In genomic region chr9:14027114-14027812, GRCh38 we compare ENCODE assay signal across 11 cellular contexts.
DNase-seq lines count a peak whose midpoint lies in the region; ATAC-seq, FAIRE-seq and TF ChIP-seq lines count a peak whose summit lies in the region.
"Had no signal": no experiment of that assay in that cellular context is flagged by ENCODE, and none has a peak within 500 bp of the region (broad histone marks: within the 10 kb centered on the region; RNA-seq: fewer than 3 reads in every experiment).

No MANE protein-coding gene starts in this region.

- H3K27ac ChIP-seq in coronary artery (peak overlapping the region; percentile 67 to 69), HepG2 (ENCODE audit: extremely low read length, insufficient read depth, low read length) (no peak overlapping the region), tibial artery (peak overlapping the region; percentile 67 to 80)

- no peak overlapping the region for H3K4me2 ChIP-seq in HepG2 (ENCODE audit: low read depth, low read length)
- H3K4me2 ChIP-seq: A549 had no signal

- CTCF ChIA-PET in HepG2 (lab: Yijun Ruan, JAX; ENCODE audit: low intra/inter-chr PET ratio, low total read pairs) = no interaction called here

- H3K4me3 ChIP-seq in coronary artery = no peak overlapping the region
- no peak overlapping the region for H3K4me3 ChIP-seq in HepG2 (replicated peaks in 1 of 3; ENCODE audit: insufficient read depth in 1 of 3, low read depth in 2 of 3, low read length in 3 of 3)
- no peak overlapping the region for H3K4me3 ChIP-seq in tibial artery
- H3K4me3 ChIP-seq: A549 had no signal

- in situ Hi-C loops in HepG2 (cut with HindIII; ENCODE audit: extremely low pct_ligation_motif_present, low pct_unique_long_range_greater_than_20kb) = no loop called here

- H3K4me1 ChIP-seq in HepG2 (ENCODE audit: insufficient read depth, low read length) (no peaks in the 10 kb centered on the region), tibial artery (peaks cover 0 to 61% (median 30%) of the 10 kb centered on the region in 4 donors)

- FAIRE-seq in HepG2 (lab: Jason Lieb, UNC) = no peak
- FAIRE-seq: A549 had no signal

- no peaks in the 10 kb centered on the region for H4K20me1 ChIP-seq in HepG2 (ENCODE audit: insufficient read depth, low read length)

- no peak for TF ChIP-seq EP300 in HepG2 (IDR thresholded peaks at IDR 0.05; ENCODE audit: low read depth in 2 of 2, low read length in 2 of 2)
- TF ChIP-seq EP300 in HepG2 (CRISPR knock-in tag; IDR thresholded peaks at IDR 0.05; ENCODE audit: borderline replicate concordance) = no peak

- no peak for TF ChIP-seq CTCF in coronary artery (IDR thresholded peaks at IDR 0.05)
- TF ChIP-seq CTCF in HepG2 (CRISPR knock-in tag; IDR thresholded peaks at IDR 0.05) = no peak
- TF ChIP-seq CTCF in tibial artery (IDR thresholded peaks at IDR 0.05) = no peak

- no peak overlapping the region for H3K9ac ChIP-seq in HepG2 (ENCODE audit: insufficient read depth, low read depth, low read length)

- peak in 2 of 3 experiments; percentile 36 to 58 for DNase-seq in NCI-H1417 (lab: John Stamatoyannopoulos, UW)
- DNase-seq in NCI-H1417 treated with DMSO at 0.1 percent for 48 hours (lab: John Stamatoyannopoulos, UW) = no peak
- no peak for DNase-seq in coronary artery (ENCODE audit: low spot score)
- DNase-seq in HepG2 (ENCODE audit: low spot score) = no peak
- DNase-seq in tibial artery = peak; percentile 64 to 86
- no peak for DNase-seq in SK-N-DZ (ENCODE audit: low spot score)
- DNase-seq: Karpas-422, occipital lobe had no signal

- TF ChIP-seq POLR2A in HepG2 (IDR thresholded peaks at IDR 0.05; ENCODE audit: insufficient read depth in 1 of 2, low read depth in 2 of 2, low read length in 2 of 2) = no peak

- H3K36me3 ChIP-seq in HepG2 (replicated peaks in 1 of 2; ENCODE audit: control insufficient read depth in 1 of 2, insufficient read depth in 2 of 2, low read length in 2 of 2) (no peaks in the 10 kb centered on the region), tibial artery (no peaks in the 10 kb centered on the region)

- intact Hi-C loops in HepG2 (cut with micrococcal nuclease; ENCODE audit: unreplicated experiment) (no loop called here), tibial artery (cut with DNase I; ENCODE audit: low total_unique reads) (loop anchor here (10.0 kb wide), 1 partner anchor 288 kb away; the partner anchor contains the start of gene NFIB)

- TF ChIP-seq RAD21 in HepG2 (CRISPR knock-in tag; IDR thresholded peaks at IDR 0.05) = no peak

- H3K79me2 ChIP-seq in HepG2 (ENCODE audit: insufficient read depth, low read length) = no peaks in the 10 kb centered on the region

- BruUV-seq in HepG2 (replicated peaks; lab: Mats Ljungman, UMichigan) = no TSS peak

- H3K27me3 ChIP-seq in HepG2 (ENCODE audit: control insufficient read depth in 1 of 2, insufficient read depth in 2 of 2, low read length in 2 of 2) = no peaks in the 10 kb centered on the region
- H3K27me3 ChIP-seq in tibial artery = no peaks in the 10 kb centered on the region

- 0% methylated on average over 3 of the region's 4 CpGs for WGBS in HepG2 (ENCODE audit: low lambda C conversion rate)

- H2AFZ ChIP-seq in HepG2 (ENCODE audit: low read length) = no peak overlapping the region

- no peak for ATAC-seq in HepG2
- no peak for ATAC-seq in HG03521 (IDR thresholded peaks at IDR 0.05; ENCODE audit: unreplicated experiment)
- no peak for ATAC-seq in GM21576 (IDR thresholded peaks at IDR 0.05; ENCODE audit: unreplicated experiment)
- ATAC-seq: A549 had no signal

- H3K9me3 ChIP-seq in HepG2 (ENCODE audit: low read length) (no peaks in the 10 kb centered on the region), tibial artery (no peaks in the 10 kb centered on the region)
- H3K9me3 ChIP-seq: A549 had no signal

- POLR2A ChIA-PET in HepG2 (lab: Yijun Ruan, JAX) = no interaction called here

TF ChIP-seq in HepG2, 621 proteins besides CTCF, POLR2A, EP300 and RAD21:
- TF ChIP-seq ZFY (CRISPR knock-in tag; IDR thresholded peaks at IDR 0.05) (no peak), FOSL1 (CRISPR knock-in tag; IDR thresholded peaks at IDR 0.05; ENCODE audit: borderline replicate concordance) (no peak), ZNF263 (CRISPR knock-in tag; IDR thresholded peaks at IDR 0.05) (peak; percentile 23; the same call in 1 of the 2 replicates), TRAFD1 (CRISPR knock-in tag; IDR thresholded peaks at IDR 0.05; ENCODE audit: borderline replicate concordance) (no peak), DBP (CRISPR knock-in tag; IDR thresholded peaks at IDR 0.05; ENCODE audit: not compliant biosample characterization) (no peak)
- TF ChIP-seq, protein P1, sequence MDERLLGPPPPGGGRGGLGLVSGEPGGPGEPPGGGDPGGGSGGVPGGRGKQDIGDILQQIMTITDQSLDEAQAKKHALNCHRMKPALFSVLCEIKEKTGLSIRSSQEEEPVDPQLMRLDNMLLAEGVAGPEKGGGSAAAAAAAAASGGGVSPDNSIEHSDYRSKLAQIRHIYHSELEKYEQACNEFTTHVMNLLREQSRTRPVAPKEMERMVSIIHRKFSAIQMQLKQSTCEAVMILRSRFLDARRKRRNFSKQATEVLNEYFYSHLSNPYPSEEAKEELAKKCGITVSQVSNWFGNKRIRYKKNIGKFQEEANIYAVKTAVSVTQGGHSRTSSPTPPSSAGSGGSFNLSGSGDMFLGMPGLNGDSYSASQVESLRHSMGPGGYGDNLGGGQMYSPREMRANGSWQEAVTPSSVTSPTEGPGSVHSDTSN (CRISPR knock-in tag; IDR thresholded peaks at IDR 0.05) = peak; percentile 61; the same call in 1 of the 2 replicates
TF ChIP-seq in HepG2: peak in this region for 2.

Comparison
In these comparisons a context has a peak if more than half of its experiments do, and no peak if none do; other contexts are left out.
1. DNase-seq: peak in NCI-H1417 (2 of 3) and tibial artery (2 of 2); none in NCI-H1417 treated with DMSO at 0.1 percent for 48 hours (single experiment), coronary artery (single experiment), HepG2 (single experiment) and SK-N-DZ (single experiment).